Comparison of ENCODE assay signal across 10 cellular contexts in the genomic region with DNA sequence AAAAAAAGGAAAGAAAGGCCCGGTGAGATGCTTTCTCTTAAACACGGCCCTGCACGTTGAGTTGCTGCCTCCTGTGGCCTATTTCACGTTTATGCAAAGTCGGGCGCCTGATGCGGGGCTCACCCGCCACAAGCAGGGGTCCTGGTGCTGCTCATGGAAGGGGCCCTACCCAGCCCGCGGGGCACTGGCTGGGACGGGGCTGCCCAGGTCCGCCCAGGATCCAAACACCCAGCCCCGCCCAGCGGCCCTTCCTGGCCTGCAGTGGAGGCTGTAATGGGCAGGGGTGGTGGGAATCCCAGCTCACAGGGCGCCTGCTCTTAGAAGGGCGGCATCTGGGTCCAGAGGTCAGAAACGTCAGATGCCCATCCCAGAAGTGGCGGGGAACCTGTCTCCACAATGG. TPM values are rescaled to one million over a fixed set of nuclear protein-coding genes. Genes with fewer than 3 reads are reported as not detected.
DNase-seq lines count a peak whose midpoint lies in the region; ATAC-seq and TF ChIP-seq lines count a peak whose summit lies in the region.
"Had no signal": no experiment of that assay in that cellular context is flagged by ENCODE, and none has a peak within 500 bp of the region (broad histone marks: within the 10 kb centered on the region; RNA-seq: fewer than 3 reads in every experiment).

No MANE protein-coding gene starts in this region.

- no peaks in the 10 kb centered on the region for H3K79me2 ChIP-seq in neural progenitor cell (ENCODE audit: low read depth)

- peaks cover 28% of the 10 kb centered on the region for H3K36me3 ChIP-seq in SJSA1
- no peaks in the 10 kb centered on the region for H3K36me3 ChIP-seq in neural progenitor cell

- H3K27me3 ChIP-seq in SJSA1 (replicated peaks) (no peaks in the 10 kb centered on the region), neural progenitor cell (peaks cover 60% of the 10 kb centered on the region)

- DNase-seq in AG10803 (ENCODE audit: low read depth) (peak; percentile 66), SJSA1 (ENCODE audit: low read depth in 1 of 2, low spot score in 2 of 2) (peak in 1 of 2 experiments; percentile 34), fibroblast of pulmonary artery (ENCODE audit: low read depth) (peak; percentile 42), neural progenitor cell (ENCODE audit: low spot score) (peak; percentile 34), NOMO-1 treated with DMSO at 0.1 percent for 48 hours (lab: John Stamatoyannopoulos, UW; ENCODE audit: unreplicated experiment) (no peak), NCI-H2171 (lab: John Stamatoyannopoulos, UW) (no peak)
- DNase-seq: amniotic stem cell, OCI-M1 had no signal

- no peak overlapping the region for H3K27ac Mint-ChIP-seq in neural progenitor cell

- H4K20me1 ChIP-seq in neural progenitor cell (ENCODE audit: low read depth), result no peaks in the 10 kb centered on the region

- no peak overlapping the region for H3K4me2 ChIP-seq in neural progenitor cell

- H3K27ac ChIP-seq in SJSA1 (no peak overlapping the region), neural progenitor cell (no peak overlapping the region)

- ATAC-seq in HG03571 (IDR thresholded peaks at IDR 0.05; ENCODE audit: unreplicated experiment) (no peak), HG02981 (IDR thresholded peaks at IDR 0.05; ENCODE audit: unreplicated experiment) (no peak)

- H3K4me1 ChIP-seq in SJSA1 (replicated peaks) (peaks cover 32% of the 10 kb centered on the region), neural progenitor cell (no peaks in the 10 kb centered on the region)

- no peak overlapping the region for H3K9ac ChIP-seq in neural progenitor cell

- H3K27me3 Mint-ChIP-seq in neural progenitor cell (ENCODE audit: insufficient read depth, low read depth), result peaks cover 13% of the 10 kb centered on the region

- H3K9me3 Mint-ChIP-seq in neural progenitor cell, result peaks cover 31% of the 10 kb centered on the region

- H3K4me3 ChIP-seq in AG10803 (ENCODE audit: low read length) (peak overlapping the region; percentile 82), SJSA1 (peak overlapping the region; percentile 94), fibroblast of pulmonary artery (replicated peaks; ENCODE audit: low read depth, low read length) (peak overlapping the region; percentile 78), neural progenitor cell (no peak overlapping the region)

- peaks cover 11% of the 10 kb centered on the region for H3K36me3 Mint-ChIP-seq in neural progenitor cell

- peaks cover 7% of the 10 kb centered on the region for H3K9me3 ChIP-seq in SJSA1 (replicated peaks)
- H3K9me3 ChIP-seq in neural progenitor cell (ENCODE audit: low read depth), result peaks cover 8% of the 10 kb centered on the region

- H2AFZ ChIP-seq in neural progenitor cell (replicated peaks), result no peak overlapping the region

- H3F3A ChIP-seq in neural progenitor cell (ENCODE audit: low read depth), result no peaks in the 10 kb centered on the region

- H3K4me1 Mint-ChIP-seq in neural progenitor cell, result peaks cover 5% of the 10 kb centered on the region

- H3K4me3 Mint-ChIP-seq in neural progenitor cell, result peak overlapping the region; percentile 83

- TF ChIP-seq CTCF in AG10803 (conservative IDR thresholded peaks at IDR 0.05; ENCODE audit: low read length), result peak; percentile 29; the same call in 1 of the 2 replicates
- peak; percentile 13 for TF ChIP-seq CTCF in fibroblast of pulmonary artery (IDR thresholded peaks at IDR 0.05; ENCODE audit: low read length, missing control alignments)
- TF ChIP-seq CTCF in neural progenitor cell (IDR thresholded peaks at IDR 0.05), result no peak

RNA-seq across cellular contexts. Expression of gene COL6A2, which starts 1.6 kb away (rescaled TPM):
- total RNA-seq in SJSA1 (2014; rRNA removed; shearing (Covaris generic)), result 310 and 333 TPM in 2 replicates
- 5.2 and 22.8 TPM in 2 replicates for total RNA-seq in neural progenitor cell (ENCODE audit: low replicate concordance)

RNA-seq across cellular contexts. Expression of gene FTCD, which starts 55.9 kb away (rescaled TPM):
- not detected in 2 replicates for total RNA-seq in SJSA1 (2014; rRNA removed; shearing (Covaris generic))
- 0.96 TPM in 1 of 2 replicates, not detected in the other for total RNA-seq in neural progenitor cell (ENCODE audit: low replicate concordance)

Comparison
In these comparisons a context has a peak if more than half of its experiments do, and no peak if none do; other contexts are left out.
1. DNase-seq: peak in AG10803 (single experiment), fibroblast of pulmonary artery (single experiment) and neural progenitor cell (single experiment); none in NOMO-1 treated with DMSO at 0.1 percent for 48 hours (single experiment) and NCI-H2171 (single experiment).
2. RNA of gene COL6A2, which starts 1.6 kb away (total RNA-seq): 310 to 333 TPM in SJSA1; 5.2 to 22.8 TPM in neural progenitor cell; every median in the first group is over 10 times any median in the second.